Comparison of ENCODE assay signal across 1 cellular context in genomic region chr15:23039917-23040281, GRCh38.
TF ChIP-seq lines count a peak whose summit lies in the region.

No MANE protein-coding gene starts in this region.

TF ChIP-seq in GM23338, 12 proteins besides CTCF, POLR2A, EP300 and RAD21 (continued from another document):
- TF ChIP-seq, protein P1, sequence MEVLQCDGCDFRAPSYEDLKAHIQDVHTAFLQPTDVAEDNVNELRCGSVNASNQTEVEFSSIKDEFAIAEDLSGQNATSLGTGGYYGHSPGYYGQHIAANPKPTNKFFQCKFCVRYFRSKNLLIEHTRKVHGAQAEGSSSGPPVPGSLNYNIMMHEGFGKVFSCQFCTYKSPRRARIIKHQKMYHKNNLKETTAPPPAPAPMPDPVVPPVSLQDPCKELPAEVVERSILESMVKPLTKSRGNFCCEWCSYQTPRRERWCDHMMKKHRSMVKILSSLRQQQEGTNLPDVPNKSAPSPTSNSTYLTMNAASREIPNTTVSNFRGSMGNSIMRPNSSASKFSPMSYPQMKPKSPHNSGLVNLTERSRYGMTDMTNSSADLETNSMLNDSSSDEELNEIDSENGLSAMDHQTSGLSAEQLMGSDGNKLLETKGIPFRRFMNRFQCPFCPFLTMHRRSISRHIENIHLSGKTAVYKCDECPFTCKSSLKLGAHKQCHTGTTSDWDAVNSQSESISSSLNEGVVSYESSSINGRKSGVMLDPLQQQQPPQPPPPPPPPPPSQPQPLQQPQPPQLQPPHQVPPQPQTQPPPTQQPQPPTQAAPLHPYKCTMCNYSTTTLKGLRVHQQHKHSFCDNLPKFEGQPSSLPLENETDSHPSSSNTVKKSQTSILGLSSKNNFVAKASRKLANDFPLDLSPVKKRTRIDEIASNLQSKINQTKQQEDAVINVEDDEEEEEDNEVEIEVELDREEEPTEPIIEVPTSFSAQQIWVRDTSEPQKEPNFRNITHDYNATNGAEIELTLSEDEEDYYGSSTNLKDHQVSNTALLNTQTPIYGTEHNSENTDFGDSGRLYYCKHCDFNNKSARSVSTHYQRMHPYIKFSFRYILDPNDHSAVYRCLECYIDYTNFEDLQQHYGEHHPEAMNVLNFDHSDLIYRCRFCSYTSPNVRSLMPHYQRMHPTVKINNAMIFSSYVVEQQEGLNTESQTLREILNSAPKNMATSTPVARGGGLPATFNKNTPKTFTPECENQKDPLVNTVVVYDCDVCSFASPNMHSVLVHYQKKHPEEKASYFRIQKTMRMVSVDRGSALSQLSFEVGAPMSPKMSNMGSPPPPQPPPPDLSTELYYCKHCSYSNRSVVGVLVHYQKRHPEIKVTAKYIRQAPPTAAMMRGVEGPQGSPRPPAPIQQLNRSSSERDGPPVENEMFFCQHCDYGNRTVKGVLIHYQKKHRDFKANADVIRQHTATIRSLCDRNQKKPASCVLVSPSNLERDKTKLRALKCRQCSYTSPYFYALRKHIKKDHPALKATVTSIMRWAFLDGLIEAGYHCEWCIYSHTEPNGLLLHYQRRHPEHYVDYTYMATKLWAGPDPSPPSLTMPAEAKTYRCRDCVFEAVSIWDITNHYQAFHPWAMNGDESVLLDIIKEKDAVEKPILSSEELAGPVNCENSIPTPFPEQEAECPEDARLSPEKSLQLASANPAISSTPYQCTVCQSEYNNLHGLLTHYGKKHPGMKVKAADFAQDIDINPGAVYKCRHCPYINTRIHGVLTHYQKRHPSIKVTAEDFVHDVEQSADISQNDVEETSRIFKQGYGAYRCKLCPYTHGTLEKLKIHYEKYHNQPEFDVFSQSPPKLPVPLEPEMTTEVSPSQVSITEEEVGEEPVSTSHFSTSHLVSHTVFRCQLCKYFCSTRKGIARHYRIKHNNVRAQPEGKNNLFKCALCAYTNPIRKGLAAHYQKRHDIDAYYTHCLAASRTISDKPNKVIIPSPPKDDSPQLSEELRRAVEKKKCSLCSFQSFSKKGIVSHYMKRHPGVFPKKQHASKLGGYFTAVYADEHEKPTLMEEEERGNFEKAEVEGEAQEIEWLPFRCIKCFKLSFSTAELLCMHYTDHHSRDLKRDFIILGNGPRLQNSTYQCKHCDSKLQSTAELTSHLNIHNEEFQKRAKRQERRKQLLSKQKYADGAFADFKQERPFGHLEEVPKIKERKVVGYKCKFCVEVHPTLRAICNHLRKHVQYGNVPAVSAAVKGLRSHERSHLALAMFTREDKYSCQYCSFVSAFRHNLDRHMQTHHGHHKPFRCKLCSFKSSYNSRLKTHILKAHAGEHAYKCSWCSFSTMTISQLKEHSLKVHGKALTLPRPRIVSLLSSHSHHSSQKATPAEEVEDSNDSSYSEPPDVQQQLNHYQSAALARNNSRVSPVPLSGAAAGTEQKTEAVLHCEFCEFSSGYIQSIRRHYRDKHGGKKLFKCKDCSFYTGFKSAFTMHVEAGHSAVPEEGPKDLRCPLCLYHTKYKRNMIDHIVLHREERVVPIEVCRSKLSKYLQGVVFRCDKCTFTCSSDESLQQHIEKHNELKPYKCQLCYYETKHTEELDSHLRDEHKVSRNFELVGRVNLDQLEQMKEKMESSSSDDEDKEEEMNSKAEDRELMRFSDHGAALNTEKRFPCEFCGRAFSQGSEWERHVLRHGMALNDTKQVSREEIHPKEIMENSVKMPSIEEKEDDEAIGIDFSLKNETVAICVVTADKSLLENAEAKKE (CRISPR knock-in tag; IDR thresholded peaks at IDR 0.05): no peak
- no peak for TF ChIP-seq JUNB (IDR thresholded peaks at IDR 0.05; ENCODE audit: unreplicated experiment)
- TF ChIP-seq EZH2phosphoT487 (IDR thresholded peaks at IDR 0.05; ENCODE audit: unreplicated experiment): no peak
- no peak for TF ChIP-seq POLR2AphosphoS5 (IDR thresholded peaks at IDR 0.05; ENCODE audit: low read depth)
